Comparison of ENCODE assay signal across 8 cellular contexts in genomic region chr22:42552294-42552647, GRCh38. TPM values are rescaled to one million over a fixed set of nuclear protein-coding genes. Genes with fewer than 3 reads are reported as not detected.
DNase-seq lines count a peak whose midpoint lies in the region; ATAC-seq and TF ChIP-seq lines count a peak whose summit lies in the region.
"Not testable (repeated sequence)": the region's sequence is repeated elsewhere in the genome, so short reads cannot be mapped to it uniquely, and the experiment has no call there.

No MANE protein-coding gene starts in this region.

- H3K4me3 Mint-ChIP-seq in CD14-positive monocyte; endothelial cell (ENCODE audit: unreplicated experiment): not testable (repeated sequence)
- peak overlapping the region; percentile 83 to 94 (median 86) for H3K4me3 Mint-ChIP-seq in IgD-negative memory B cell
- H3K4me3 Mint-ChIP-seq in activated CD4-positive, alpha-beta memory T cell treated with anti-CD3 and anti-CD28 coated beads, Interleukin-2, amount 10 ng/mL, durations not matched to agents 7 days and 5 days, result peak overlapping the region; percentile 74
- H3K4me3 Mint-ChIP-seq in activated naive CD4-positive, alpha-beta T cell treated with anti-CD3 and anti-CD28 coated beads, Interleukin-2, amount 50 U/mL, for 24 hours, result peak overlapping the region; percentile 55
- H3K4me3 Mint-ChIP-seq in natural killer cell treated with Interleukin-12 subunit alpha and Interleukin-12 subunit beta and Interleukin-15 and Interleukin-18, amount 100 ng/mL, for 72 hours, result peak overlapping the region; percentile 22
- H3K4me3 Mint-ChIP-seq in stimulated activated naive CD8-positive, alpha-beta T cell treated with anti-CD3 and anti-CD28 coated beads, Interleukin-15, amount 100 ng/mL, for 72 hours, result peak overlapping the region; percentile 58 to 70

- not testable (repeated sequence) for H3K36me3 ChIP-seq in RWPE2 (ENCODE audit: low read depth)

- H3K4me3 ChIP-seq in RWPE2 (ENCODE audit: severe bottlenecking), result not testable (repeated sequence)

- H3K27me3 ChIP-seq in RWPE2 (ENCODE audit: insufficient read depth, poor library complexity, severe bottlenecking), result not testable (repeated sequence)

- POLR2A ChIA-PET in activated CD4-positive, alpha-beta memory T cell treated with anti-CD3 and anti-CD28 coated beads, Interleukin-2, amount 10 ng/mL, durations not matched to agents 7 days and 5 days (lab: Charles Lee), result interaction anchor here (0.7 to 1.7 kb wide), 2 partner anchors 15 to 62 kb away, joined by 3 to 7 read pairs; partner anchors contain the start of gene POLDIP3

- H3K4me1 Mint-ChIP-seq in CD14-positive monocyte (peaks cover 21% of the 10 kb centered on the region), IgD-negative memory B cell (peaks cover 20 to 24% (median 24%) of the 10 kb centered on the region in 3 donors)
- peaks cover 20% of the 10 kb centered on the region for H3K4me1 Mint-ChIP-seq in activated CD4-positive, alpha-beta memory T cell treated with anti-CD3 and anti-CD28 coated beads, Interleukin-2, amount 10 ng/mL, durations not matched to agents 7 days and 5 days
- H3K4me1 Mint-ChIP-seq in activated naive CD4-positive, alpha-beta T cell treated with anti-CD3 and anti-CD28 coated beads, Interleukin-2, amount 50 U/mL, for 24 hours, result peaks cover 21% of the 10 kb centered on the region
- H3K4me1 Mint-ChIP-seq in endothelial cell (ENCODE audit: unreplicated experiment); natural killer cell treated with Interleukin-12 subunit alpha and Interleukin-12 subunit beta and Interleukin-15 and Interleukin-18, amount 100 ng/mL, for 72 hours (ENCODE audit: low read depth in 2 of 2): not testable (repeated sequence)
- H3K4me1 Mint-ChIP-seq in stimulated activated naive CD8-positive, alpha-beta T cell treated with anti-CD3 and anti-CD28 coated beads, Interleukin-15, amount 100 ng/mL, for 72 hours, result peaks cover 24% of the 10 kb centered on the region

- H3K4me1 ChIP-seq in RWPE2 (ENCODE audit: insufficient read depth, poor library complexity, severe bottlenecking), result not testable (repeated sequence)

- H3K9me3 Mint-ChIP-seq in CD14-positive monocyte, result peaks cover 4 to 17% (median 7%) of the 10 kb centered on the region in 7 donors
- H3K9me3 Mint-ChIP-seq in IgD-negative memory B cell; activated CD4-positive, alpha-beta memory T cell treated with anti-CD3 and anti-CD28 coated beads, Interleukin-2, amount 10 ng/mL, durations not matched to agents 7 days and 5 days; activated naive CD4-positive, alpha-beta T cell treated with anti-CD3 and anti-CD28 coated beads, Interleukin-2, amount 50 U/mL, for 24 hours; endothelial cell (ENCODE audit: unreplicated experiment); natural killer cell treated with Interleukin-12 subunit alpha and Interleukin-12 subunit beta and Interleukin-15 and Interleukin-18, amount 100 ng/mL, for 72 hours; stimulated activated naive CD8-positive, alpha-beta T cell treated with anti-CD3 and anti-CD28 coated beads, Interleukin-15, amount 100 ng/mL, for 72 hours: not testable (repeated sequence)

- not testable (repeated sequence) for H3K36me3 Mint-ChIP-seq in CD14-positive monocyte; IgD-negative memory B cell; activated CD4-positive, alpha-beta memory T cell treated with anti-CD3 and anti-CD28 coated beads, Interleukin-2, amount 10 ng/mL, durations not matched to agents 7 days and 5 days (ENCODE audit: low read depth); activated naive CD4-positive, alpha-beta T cell treated with anti-CD3 and anti-CD28 coated beads, Interleukin-2, amount 50 U/mL, for 24 hours; endothelial cell (ENCODE audit: low read depth, unreplicated experiment); natural killer cell treated with Interleukin-12 subunit alpha and Interleukin-12 subunit beta and Interleukin-15 and Interleukin-18, amount 100 ng/mL, for 72 hours

- CTCF ChIA-PET in activated CD4-positive, alpha-beta memory T cell treated with anti-CD3 and anti-CD28 coated beads, Interleukin-2, amount 10 ng/mL, durations not matched to agents 7 days and 5 days (lab: Charles Lee), result interaction anchor here (0.6 kb wide), 1 partner anchor 11 kb away, joined by 4 read pairs; no protein-coding TSS in a partner anchor

- intact Hi-C loops in CD14-positive monocyte (cut with micrococcal nuclease), result loop anchor here in 1 of 2 donors (5.0 kb wide), 1 partner anchor 35 kb away; the partner anchor contains the start of gene RRP7A

- DNase-seq in CD14-positive monocyte (ENCODE audit: low spot score); RWPE2 (ENCODE audit: low spot score); activated CD4-positive, alpha-beta memory T cell treated with anti-CD3 and anti-CD28 coated beads, Interleukin-2, amount 10 ng/mL, durations not matched to agents 7 days and 5 days; endothelial cell (ENCODE audit: low spot score); natural killer cell treated with Interleukin-12 subunit alpha and Interleukin-12 subunit beta and Interleukin-15 and Interleukin-18, amount 100 ng/mL, for 72 hours (ENCODE audit: low spot score); stimulated activated naive CD8-positive, alpha-beta T cell treated with anti-CD3 and anti-CD28 coated beads, Interleukin-15, amount 100 ng/mL, for 72 hours: not testable (repeated sequence)

- not testable (repeated sequence) for H3K27ac ChIP-seq in RWPE2 (ENCODE audit: poor library complexity, severe bottlenecking)

- not testable (repeated sequence) for ATAC-seq in RWPE2 (ENCODE audit: low read depth); natural killer cell treated with Interleukin-12 subunit alpha and Interleukin-12 subunit beta and Interleukin-15 and Interleukin-18, amount 100 ng/mL, for 72 hours; stimulated activated naive CD8-positive, alpha-beta T cell treated with anti-CD3 and anti-CD28 coated beads, Interleukin-15, amount 100 ng/mL, for 72 hours

- not testable (repeated sequence) for H3K27ac Mint-ChIP-seq in CD14-positive monocyte; activated naive CD4-positive, alpha-beta T cell treated with anti-CD3 and anti-CD28 coated beads, Interleukin-2, amount 50 U/mL, for 24 hours; endothelial cell (ENCODE audit: unreplicated experiment); natural killer cell treated with Interleukin-12 subunit alpha and Interleukin-12 subunit beta and Interleukin-15 and Interleukin-18, amount 100 ng/mL, for 72 hours; stimulated activated naive CD8-positive, alpha-beta T cell treated with anti-CD3 and anti-CD28 coated beads, Interleukin-15, amount 100 ng/mL, for 72 hours
- H3K27ac Mint-ChIP-seq in IgD-negative memory B cell, result peak overlapping the region; percentile 77 to 97 (median 91)
- H3K27ac Mint-ChIP-seq in activated CD4-positive, alpha-beta memory T cell treated with anti-CD3 and anti-CD28 coated beads, Interleukin-2, amount 10 ng/mL, durations not matched to agents 7 days and 5 days, result peak overlapping the region; percentile 78

- H3K27me3 Mint-ChIP-seq in CD14-positive monocyte (ENCODE audit: low read depth in 3 of 3), result peaks cover 21 to 32% (median 30%) of the 10 kb centered on the region in 3 donors
- not testable (repeated sequence) for H3K27me3 Mint-ChIP-seq in IgD-negative memory B cell; activated CD4-positive, alpha-beta memory T cell treated with anti-CD3 and anti-CD28 coated beads, Interleukin-2, amount 10 ng/mL, durations not matched to agents 7 days and 5 days; activated naive CD4-positive, alpha-beta T cell treated with anti-CD3 and anti-CD28 coated beads, Interleukin-2, amount 50 U/mL, for 24 hours; endothelial cell (ENCODE audit: unreplicated experiment); natural killer cell treated with Interleukin-12 subunit alpha and Interleukin-12 subunit beta and Interleukin-15 and Interleukin-18, amount 100 ng/mL, for 72 hours; stimulated activated naive CD8-positive, alpha-beta T cell treated with anti-CD3 and anti-CD28 coated beads, Interleukin-15, amount 100 ng/mL, for 72 hours

- TF ChIP-seq CTCF in CD14-positive monocyte (IDR thresholded peaks at IDR 0.05) (peak; percentile 71), RWPE2 (IDR thresholded peaks at IDR 0.05; ENCODE audit: poor library complexity, severe bottlenecking) (peak; percentile 44), endothelial cell (IDR thresholded peaks at IDR 0.05; ENCODE audit: unreplicated experiment) (peak; percentile 2)

- not testable (repeated sequence) for H3K9me3 ChIP-seq in RWPE2 (ENCODE audit: severe bottlenecking)

RNA-seq across cellular contexts. Expression of gene SERHL2, which starts 1.5 kb away (rescaled TPM):
- polyA plus RNA-seq in CD14-positive monocyte, result under 1 TPM; 0.24 to 0.60 TPM
- polyA plus RNA-seq in IgD-negative memory B cell, result 4.5 TPM
- total RNA-seq in activated CD4-positive, alpha-beta memory T cell treated with anti-CD3 and anti-CD28 coated beads, Interleukin-2, amount 10 ng/mL, durations not matched to agents 7 days and 5 days, result under 1 TPM; 0.55 to 0.81 TPM
- 0.69 TPM for total RNA-seq in endothelial cell (ENCODE audit: unreplicated experiment)
- total RNA-seq in natural killer cell treated with Interleukin-12 subunit alpha and Interleukin-12 subunit beta and Interleukin-15 and Interleukin-18, amount 100 ng/mL, for 72 hours, result not detected

RNA-seq across cellular contexts. Expression of gene RRP7A, which starts 32.7 kb away (rescaled TPM):
- polyA plus RNA-seq in CD14-positive monocyte (10 to 100 TPM; 29.1 to 59.9 TPM), IgD-negative memory B cell (74.7 TPM)
- 10 to 100 TPM; 58.8 to 62.5 TPM for total RNA-seq in activated CD4-positive, alpha-beta memory T cell treated with anti-CD3 and anti-CD28 coated beads, Interleukin-2, amount 10 ng/mL, durations not matched to agents 7 days and 5 days
- total RNA-seq in endothelial cell (ENCODE audit: unreplicated experiment), result 47.9 TPM
- 100 to 1,000 TPM in 1 of 2 donors, 10 to 100 TPM in 1; 81.8 to 119 TPM for total RNA-seq in natural killer cell treated with Interleukin-12 subunit alpha and Interleukin-12 subunit beta and Interleukin-15 and Interleukin-18, amount 100 ng/mL, for 72 hours

Comparison
In these comparisons a context has a peak if more than half of its experiments do, and no peak if none do; other contexts are left out.
1. CTCF ChIP-seq: peak in every context shown above with its lines; median percentile 71 in CD14-positive monocyte; 44 in RWPE2; 2 in endothelial cell.